ENCODE assay signal across 1 cellular context in the genomic region with DNA sequence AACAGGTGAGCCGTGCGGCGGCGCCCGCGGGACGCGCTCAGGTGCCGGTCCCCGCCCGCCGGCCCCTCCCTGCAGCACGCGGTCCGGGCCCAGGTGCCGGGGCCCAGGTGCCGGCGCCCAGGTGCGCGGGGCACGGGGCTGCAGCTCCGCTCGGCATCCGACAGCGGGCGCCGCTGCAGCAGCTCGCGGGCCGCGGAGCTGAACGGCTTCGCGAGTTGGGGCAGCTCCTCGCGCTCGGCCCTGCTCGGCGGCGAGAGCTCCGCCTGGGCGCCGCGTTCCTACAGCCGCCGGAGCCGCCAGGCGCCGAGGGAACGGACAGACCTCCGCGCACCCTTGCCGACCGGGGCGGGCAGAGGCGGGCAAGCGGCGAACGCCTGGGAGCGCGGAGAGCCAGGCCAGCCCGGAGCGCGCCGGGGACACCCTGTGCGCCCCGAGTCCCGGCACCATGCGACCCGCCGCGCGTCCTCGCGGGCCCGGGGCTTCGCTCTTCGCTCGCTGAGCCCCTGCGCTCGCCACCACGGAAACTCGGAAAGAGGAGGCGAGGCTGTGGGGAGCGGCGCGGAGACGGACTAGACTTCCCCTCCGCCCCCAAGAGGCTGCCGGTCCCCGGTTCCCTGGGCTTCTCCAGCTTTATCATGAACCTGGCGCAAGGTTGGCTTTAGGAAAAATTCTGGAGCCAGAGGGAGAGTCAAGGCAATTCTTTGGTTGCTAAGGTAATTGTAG.
A peak's percentile ranks its signal among the peaks of the same experiment; 100 is the strongest.
TF ChIP-seq lines count a peak whose summit lies in the region.

A gene (plus strand): TSS at position 201 of the 723 bp plus-strand sequence.

TF ChIP-seq in GM12878, 131 proteins besides CTCF, POLR2A, EP300 and RAD21 (continued from another document and continues in another):
- TF ChIP-seq, protein P1, sequence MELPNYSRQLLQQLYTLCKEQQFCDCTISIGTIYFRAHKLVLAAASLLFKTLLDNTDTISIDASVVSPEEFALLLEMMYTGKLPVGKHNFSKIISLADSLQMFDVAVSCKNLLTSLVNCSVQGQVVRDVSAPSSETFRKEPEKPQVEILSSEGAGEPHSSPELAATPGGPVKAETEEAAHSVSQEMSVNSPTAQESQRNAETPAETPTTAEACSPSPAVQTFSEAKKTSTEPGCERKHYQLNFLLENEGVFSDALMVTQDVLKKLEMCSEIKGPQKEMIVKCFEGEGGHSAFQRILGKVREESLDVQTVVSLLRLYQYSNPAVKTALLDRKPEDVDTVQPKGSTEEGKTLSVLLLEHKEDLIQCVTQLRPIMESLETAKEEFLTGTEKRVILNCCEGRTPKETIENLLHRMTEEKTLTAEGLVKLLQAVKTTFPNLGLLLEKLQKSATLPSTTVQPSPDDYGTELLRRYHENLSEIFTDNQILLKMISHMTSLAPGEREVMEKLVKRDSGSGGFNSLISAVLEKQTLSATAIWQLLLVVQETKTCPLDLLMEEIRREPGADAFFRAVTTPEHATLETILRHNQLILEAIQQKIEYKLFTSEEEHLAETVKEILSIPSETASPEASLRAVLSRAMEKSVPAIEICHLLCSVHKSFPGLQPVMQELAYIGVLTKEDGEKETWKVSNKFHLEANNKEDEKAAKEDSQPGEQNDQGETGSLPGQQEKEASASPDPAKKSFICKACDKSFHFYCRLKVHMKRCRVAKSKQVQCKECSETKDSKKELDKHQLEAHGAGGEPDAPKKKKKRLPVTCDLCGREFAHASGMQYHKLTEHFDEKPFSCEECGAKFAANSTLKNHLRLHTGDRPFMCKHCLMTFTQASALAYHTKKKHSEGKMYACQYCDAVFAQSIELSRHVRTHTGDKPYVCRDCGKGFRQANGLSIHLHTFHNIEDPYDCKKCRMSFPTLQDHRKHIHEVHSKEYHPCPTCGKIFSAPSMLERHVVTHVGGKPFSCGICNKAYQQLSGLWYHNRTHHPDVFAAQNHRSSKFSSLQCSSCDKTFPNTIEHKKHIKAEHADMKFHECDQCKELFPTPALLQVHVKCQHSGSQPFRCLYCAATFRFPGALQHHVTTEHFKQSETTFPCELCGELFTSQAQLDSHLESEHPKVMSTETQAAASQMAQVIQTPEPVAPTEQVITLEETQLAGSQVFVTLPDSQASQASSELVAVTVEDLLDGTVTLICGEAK (IDR thresholded peaks at IDR 0.05; ENCODE audit: borderline replicate concordance), result no peak
- no peak for TF ChIP-seq MEF2B (IDR thresholded peaks at IDR 0.05; ENCODE audit: partially characterized antibody, poor library complexity, severe bottlenecking)
- TF ChIP-seq SUZ12 (IDR thresholded peaks at IDR 0.05; ENCODE audit: unreplicated experiment), result peak; percentile 43
- TF ChIP-seq NFYA (IDR thresholded peaks at IDR 0.05; ENCODE audit: borderline replicate concordance, low read depth, low read length), result no peak
- TF ChIP-seq MTA2 (IDR thresholded peaks at IDR 0.05; ENCODE audit: low read depth), result no peak
- TF ChIP-seq CBX5 (IDR thresholded peaks at IDR 0.05; ENCODE audit: low read depth), result 0 out of 2 replicates have a peak, but pooled peaks have one; percentile 43
- TF ChIP-seq NR2F1 (conservative IDR thresholded peaks at IDR 0.05), result no peak; the same call in none of the 2 replicates
- TF ChIP-seq TCF3 (IDR thresholded peaks at IDR 0.05; ENCODE audit: borderline replicate concordance, insufficient read depth, low read depth, low read length), result peak; percentile 74; the same call in 1 of the 2 replicates
- no peak for TF ChIP-seq NFIC (IDR thresholded peaks at IDR 0.05; ENCODE audit: low read depth, low read length)
- TF ChIP-seq BHLHE40 (IDR thresholded peaks at IDR 0.05; ENCODE audit: borderline replicate concordance in 1 of 2, low read depth in 2 of 2, low read length in 1 of 2), result peak in 1 of 2 experiments; percentile 84; a peak in 2 of 4 replicates
- TF ChIP-seq GABPA (IDR thresholded peaks at IDR 0.05; ENCODE audit: low read depth), result no peak
- TF ChIP-seq TAF1 (IDR thresholded peaks at IDR 0.05; ENCODE audit: borderline replicate concordance, low read depth, low read length), result no peak
- no peak for TF ChIP-seq STAT3 (IDR thresholded peaks at IDR 0.05; ENCODE audit: low read depth, low read length)
- no peak for TF ChIP-seq NFXL1 (IDR thresholded peaks at IDR 0.05; ENCODE audit: borderline replicate concordance)
- TF ChIP-seq NR2C2 (IDR thresholded peaks at IDR 0.05; ENCODE audit: borderline replicate concordance, control insufficient read depth, insufficient read length, low read depth), result no peak
- TF ChIP-seq, protein P2, sequence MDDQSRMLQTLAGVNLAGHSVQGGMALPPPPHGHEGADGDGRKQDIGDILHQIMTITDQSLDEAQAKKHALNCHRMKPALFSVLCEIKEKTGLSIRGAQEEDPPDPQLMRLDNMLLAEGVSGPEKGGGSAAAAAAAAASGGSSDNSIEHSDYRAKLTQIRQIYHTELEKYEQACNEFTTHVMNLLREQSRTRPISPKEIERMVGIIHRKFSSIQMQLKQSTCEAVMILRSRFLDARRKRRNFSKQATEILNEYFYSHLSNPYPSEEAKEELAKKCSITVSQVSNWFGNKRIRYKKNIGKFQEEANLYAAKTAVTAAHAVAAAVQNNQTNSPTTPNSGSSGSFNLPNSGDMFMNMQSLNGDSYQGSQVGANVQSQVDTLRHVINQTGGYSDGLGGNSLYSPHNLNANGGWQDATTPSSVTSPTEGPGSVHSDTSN (IDR thresholded peaks at IDR 0.05; ENCODE audit: insufficient replicate concordance, low read depth, low read length), result no peak
- TF ChIP-seq, protein P3, sequence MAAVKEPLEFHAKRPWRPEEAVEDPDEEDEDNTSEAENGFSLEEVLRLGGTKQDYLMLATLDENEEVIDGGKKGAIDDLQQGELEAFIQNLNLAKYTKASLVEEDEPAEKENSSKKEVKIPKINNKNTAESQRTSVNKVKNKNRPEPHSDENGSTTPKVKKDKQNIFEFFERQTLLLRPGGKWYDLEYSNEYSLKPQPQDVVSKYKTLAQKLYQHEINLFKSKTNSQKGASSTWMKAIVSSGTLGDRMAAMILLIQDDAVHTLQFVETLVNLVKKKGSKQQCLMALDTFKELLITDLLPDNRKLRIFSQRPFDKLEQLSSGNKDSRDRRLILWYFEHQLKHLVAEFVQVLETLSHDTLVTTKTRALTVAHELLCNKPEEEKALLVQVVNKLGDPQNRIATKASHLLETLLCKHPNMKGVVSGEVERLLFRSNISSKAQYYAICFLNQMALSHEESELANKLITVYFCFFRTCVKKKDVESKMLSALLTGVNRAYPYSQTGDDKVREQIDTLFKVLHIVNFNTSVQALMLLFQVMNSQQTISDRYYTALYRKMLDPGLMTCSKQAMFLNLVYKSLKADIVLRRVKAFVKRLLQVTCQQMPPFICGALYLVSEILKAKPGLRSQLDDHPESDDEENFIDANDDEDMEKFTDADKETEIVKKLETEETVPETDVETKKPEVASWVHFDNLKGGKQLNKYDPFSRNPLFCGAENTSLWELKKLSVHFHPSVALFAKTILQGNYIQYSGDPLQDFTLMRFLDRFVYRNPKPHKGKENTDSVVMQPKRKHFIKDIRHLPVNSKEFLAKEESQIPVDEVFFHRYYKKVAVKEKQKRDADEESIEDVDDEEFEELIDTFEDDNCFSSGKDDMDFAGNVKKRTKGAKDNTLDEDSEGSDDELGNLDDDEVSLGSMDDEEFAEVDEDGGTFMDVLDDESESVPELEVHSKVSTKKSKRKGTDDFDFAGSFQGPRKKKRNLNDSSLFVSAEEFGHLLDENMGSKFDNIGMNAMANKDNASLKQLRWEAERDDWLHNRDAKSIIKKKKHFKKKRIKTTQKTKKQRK (IDR thresholded peaks at IDR 0.05; ENCODE audit: low read depth, low read length), result no peak
- peak; percentile 69 for TF ChIP-seq YY1 (IDR thresholded peaks at IDR 0.05; ENCODE audit: low read depth, low read length)
- no peak for TF ChIP-seq NRF1 (conservative IDR thresholded peaks at IDR 0.05; ENCODE audit: low read depth, low read length)
- TF ChIP-seq SPI1 (IDR thresholded peaks at IDR 0.05; ENCODE audit: borderline replicate concordance, insufficient read depth, low read depth, low read length), result no peak
- TF ChIP-seq, protein P4, sequence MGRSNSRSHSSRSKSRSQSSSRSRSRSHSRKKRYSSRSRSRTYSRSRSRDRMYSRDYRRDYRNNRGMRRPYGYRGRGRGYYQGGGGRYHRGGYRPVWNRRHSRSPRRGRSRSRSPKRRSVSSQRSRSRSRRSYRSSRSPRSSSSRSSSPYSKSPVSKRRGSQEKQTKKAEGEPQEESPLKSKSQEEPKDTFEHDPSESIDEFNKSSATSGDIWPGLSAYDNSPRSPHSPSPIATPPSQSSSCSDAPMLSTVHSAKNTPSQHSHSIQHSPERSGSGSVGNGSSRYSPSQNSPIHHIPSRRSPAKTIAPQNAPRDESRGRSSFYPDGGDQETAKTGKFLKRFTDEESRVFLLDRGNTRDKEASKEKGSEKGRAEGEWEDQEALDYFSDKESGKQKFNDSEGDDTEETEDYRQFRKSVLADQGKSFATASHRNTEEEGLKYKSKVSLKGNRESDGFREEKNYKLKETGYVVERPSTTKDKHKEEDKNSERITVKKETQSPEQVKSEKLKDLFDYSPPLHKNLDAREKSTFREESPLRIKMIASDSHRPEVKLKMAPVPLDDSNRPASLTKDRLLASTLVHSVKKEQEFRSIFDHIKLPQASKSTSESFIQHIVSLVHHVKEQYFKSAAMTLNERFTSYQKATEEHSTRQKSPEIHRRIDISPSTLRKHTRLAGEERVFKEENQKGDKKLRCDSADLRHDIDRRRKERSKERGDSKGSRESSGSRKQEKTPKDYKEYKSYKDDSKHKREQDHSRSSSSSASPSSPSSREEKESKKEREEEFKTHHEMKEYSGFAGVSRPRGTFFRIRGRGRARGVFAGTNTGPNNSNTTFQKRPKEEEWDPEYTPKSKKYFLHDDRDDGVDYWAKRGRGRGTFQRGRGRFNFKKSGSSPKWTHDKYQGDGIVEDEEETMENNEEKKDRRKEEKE (IDR thresholded peaks at IDR 0.05), result no peak
- TF ChIP-seq, protein P5, sequence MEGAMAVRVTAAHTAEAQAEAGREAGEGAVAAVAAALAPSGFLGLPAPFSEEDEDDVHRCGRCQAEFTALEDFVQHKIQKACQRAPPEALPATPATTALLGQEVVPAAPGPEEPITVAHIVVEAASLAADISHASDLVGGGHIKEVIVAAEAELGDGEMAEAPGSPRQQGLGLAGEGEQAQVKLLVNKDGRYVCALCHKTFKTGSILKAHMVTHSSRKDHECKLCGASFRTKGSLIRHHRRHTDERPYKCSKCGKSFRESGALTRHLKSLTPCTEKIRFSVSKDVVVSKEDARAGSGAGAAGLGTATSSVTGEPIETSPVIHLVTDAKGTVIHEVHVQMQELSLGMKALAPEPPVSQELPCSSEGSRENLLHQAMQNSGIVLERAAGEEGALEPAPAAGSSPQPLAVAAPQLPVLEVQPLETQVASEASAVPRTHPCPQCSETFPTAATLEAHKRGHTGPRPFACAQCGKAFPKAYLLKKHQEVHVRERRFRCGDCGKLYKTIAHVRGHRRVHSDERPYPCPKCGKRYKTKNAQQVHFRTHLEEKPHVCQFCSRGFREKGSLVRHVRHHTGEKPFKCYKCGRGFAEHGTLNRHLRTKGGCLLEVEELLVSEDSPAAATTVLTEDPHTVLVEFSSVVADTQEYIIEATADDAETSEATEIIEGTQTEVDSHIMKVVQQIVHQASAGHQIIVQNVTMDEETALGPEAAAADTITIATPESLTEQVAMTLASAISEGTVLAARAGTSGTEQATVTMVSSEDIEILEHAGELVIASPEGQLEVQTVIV (IDR thresholded peaks at IDR 0.05; ENCODE audit: borderline replicate concordance, partially characterized antibody), result no peak
- TF ChIP-seq, protein P6, sequence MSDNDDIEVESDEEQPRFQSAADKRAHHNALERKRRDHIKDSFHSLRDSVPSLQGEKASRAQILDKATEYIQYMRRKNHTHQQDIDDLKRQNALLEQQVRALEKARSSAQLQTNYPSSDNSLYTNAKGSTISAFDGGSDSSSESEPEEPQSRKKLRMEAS (IDR thresholded peaks at IDR 0.05; ENCODE audit: low read depth, low read length), result no peak
- TF ChIP-seq TARDBP (IDR thresholded peaks at IDR 0.05; ENCODE audit: borderline replicate concordance), result no peak
- no peak for TF ChIP-seq POU2F2 (IDR thresholded peaks at IDR 0.05; ENCODE audit: borderline replicate concordance, low read depth, low read length)
- no peak for TF ChIP-seq EZH2 (IDR thresholded peaks at IDR 0.05; ENCODE audit: borderline replicate concordance, control insufficient read depth, low read depth, low read length)
- TF ChIP-seq, protein P7, sequence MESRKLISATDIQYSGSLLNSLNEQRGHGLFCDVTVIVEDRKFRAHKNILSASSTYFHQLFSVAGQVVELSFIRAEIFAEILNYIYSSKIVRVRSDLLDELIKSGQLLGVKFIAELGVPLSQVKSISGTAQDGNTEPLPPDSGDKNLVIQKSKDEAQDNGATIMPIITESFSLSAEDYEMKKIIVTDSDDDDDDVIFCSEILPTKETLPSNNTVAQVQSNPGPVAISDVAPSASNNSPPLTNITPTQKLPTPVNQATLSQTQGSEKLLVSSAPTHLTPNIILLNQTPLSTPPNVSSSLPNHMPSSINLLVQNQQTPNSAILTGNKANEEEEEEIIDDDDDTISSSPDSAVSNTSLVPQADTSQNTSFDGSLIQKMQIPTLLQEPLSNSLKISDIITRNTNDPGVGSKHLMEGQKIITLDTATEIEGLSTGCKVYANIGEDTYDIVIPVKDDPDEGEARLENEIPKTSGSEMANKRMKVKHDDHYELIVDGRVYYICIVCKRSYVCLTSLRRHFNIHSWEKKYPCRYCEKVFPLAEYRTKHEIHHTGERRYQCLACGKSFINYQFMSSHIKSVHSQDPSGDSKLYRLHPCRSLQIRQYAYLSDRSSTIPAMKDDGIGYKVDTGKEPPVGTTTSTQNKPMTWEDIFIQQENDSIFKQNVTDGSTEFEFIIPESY (IDR thresholded peaks at IDR 0.05), result no peak
- TF ChIP-seq, protein P8, sequence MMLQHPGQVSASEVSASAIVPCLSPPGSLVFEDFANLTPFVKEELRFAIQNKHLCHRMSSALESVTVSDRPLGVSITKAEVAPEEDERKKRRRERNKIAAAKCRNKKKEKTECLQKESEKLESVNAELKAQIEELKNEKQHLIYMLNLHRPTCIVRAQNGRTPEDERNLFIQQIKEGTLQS (IDR thresholded peaks at IDR 0.05; ENCODE audit: borderline replicate concordance, extremely low read depth, low read depth, low read length), result no peak
- no peak for TF ChIP-seq PAX8 (IDR thresholded peaks at IDR 0.05)
- TF ChIP-seq SIN3A (IDR thresholded peaks at IDR 0.05; ENCODE audit: low read depth, low read length), result no peak
- peak; percentile 3; the same call in 1 of the 2 replicates for TF ChIP-seq POLR2AphosphoS5 (IDR thresholded peaks at IDR 0.05; ENCODE audit: low read length)
